ENCODE assay signal across 1 cellular context in the genomic region with DNA sequence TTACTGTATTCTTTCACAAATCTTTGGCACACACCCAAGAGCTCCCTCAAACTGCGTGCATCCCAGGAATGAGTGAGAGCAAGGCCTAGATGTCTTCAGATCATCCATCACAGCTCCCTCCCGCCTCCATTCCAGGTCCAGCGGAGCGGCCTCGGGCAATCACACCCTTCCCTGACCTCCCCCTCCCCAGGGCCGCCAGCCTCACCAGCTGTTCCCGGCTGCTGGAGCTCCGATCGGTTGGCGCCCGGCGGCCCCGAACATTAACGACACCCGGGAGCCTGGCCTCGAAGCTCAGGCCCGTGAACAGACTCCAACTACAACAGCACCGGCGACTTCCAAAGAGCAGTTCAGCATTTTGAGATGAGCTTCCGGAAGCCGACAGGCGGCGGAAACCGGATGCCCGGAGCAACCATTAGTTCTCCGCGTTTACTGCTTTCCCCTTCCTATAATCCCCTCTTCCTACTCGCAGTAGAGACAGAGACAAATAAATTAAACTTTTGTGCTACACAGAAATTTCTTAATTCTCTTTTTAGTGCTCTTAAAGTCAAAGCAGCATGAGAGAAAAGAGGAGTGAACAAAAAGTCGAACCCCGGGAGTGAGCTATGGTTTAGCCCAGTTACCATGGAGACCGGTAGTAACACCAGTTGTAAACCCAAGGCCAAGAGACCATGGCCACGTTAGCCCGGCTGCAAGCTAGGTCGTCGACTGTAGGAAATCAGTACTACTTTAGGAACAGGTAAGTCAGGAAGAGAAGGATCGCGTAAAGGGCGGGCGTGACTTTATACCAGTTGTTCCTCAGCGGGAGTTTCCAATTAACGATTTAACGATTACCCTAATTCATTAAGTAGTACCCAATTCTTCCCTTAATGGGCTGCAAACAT.
TF ChIP-seq lines count a peak whose summit lies in the region.

TSS of gene GPATCH2 (minus strand) at position 380 of the 881 bp plus-strand sequence. CDS start at position 261, 119 bp downstream.
TSS of gene SPATA17 (plus strand) at position 634 of the 881 bp plus-strand sequence. CDS start at position 669, 35 bp downstream.

TF ChIP-seq in HepG2, 621 proteins besides CTCF, POLR2A, EP300 and RAD21 (continued from another document and continues in another):
- TF ChIP-seq, protein P1, sequence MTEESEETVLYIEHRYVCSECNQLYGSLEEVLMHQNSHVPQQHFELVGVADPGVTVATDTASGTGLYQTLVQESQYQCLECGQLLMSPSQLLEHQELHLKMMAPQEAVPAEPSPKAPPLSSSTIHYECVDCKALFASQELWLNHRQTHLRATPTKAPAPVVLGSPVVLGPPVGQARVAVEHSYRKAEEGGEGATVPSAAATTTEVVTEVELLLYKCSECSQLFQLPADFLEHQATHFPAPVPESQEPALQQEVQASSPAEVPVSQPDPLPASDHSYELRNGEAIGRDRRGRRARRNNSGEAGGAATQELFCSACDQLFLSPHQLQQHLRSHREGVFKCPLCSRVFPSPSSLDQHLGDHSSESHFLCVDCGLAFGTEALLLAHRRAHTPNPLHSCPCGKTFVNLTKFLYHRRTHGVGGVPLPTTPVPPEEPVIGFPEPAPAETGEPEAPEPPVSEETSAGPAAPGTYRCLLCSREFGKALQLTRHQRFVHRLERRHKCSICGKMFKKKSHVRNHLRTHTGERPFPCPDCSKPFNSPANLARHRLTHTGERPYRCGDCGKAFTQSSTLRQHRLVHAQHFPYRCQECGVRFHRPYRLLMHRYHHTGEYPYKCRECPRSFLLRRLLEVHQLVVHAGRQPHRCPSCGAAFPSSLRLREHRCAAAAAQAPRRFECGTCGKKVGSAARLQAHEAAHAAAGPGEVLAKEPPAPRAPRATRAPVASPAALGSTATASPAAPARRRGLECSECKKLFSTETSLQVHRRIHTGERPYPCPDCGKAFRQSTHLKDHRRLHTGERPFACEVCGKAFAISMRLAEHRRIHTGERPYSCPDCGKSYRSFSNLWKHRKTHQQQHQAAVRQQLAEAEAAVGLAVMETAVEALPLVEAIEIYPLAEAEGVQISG (CRISPR knock-in tag; IDR thresholded peaks at IDR 0.05), result peak; percentile 81
- no peak for TF ChIP-seq ZNF44 (CRISPR knock-in tag; IDR thresholded peaks at IDR 0.05)
- peak; percentile 71; the same call in 1 of the 2 replicates for TF ChIP-seq HIVEP1 (CRISPR knock-in tag; IDR thresholded peaks at IDR 0.05)
- peak; percentile 93 for TF ChIP-seq KAT8 (CRISPR knock-in tag; IDR thresholded peaks at IDR 0.05)
- TF ChIP-seq ZNF350 (CRISPR knock-in tag; IDR thresholded peaks at IDR 0.05; ENCODE audit: borderline replicate concordance, low read depth), result peak; percentile 71
- TF ChIP-seq POLR2AphosphoS2 (IDR thresholded peaks at IDR 0.05; ENCODE audit: low read depth, low read length), result no peak
- TF ChIP-seq ZNF292 (CRISPR knock-in tag; IDR thresholded peaks at IDR 0.05; ENCODE audit: borderline replicate concordance, low read depth), result 0 out of 2 replicates have a peak, but pooled peaks have one; percentile 61
- TF ChIP-seq, protein P2, sequence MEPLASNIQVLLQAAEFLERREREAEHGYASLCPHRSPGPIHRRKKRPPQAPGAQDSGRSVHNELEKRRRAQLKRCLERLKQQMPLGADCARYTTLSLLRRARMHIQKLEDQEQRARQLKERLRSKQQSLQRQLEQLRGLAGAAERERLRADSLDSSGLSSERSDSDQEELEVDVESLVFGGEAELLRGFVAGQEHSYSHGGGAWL (CRISPR knock-in tag; IDR thresholded peaks at IDR 0.05), result 0 out of 2 replicates have a peak, but pooled peaks have one; percentile 52
- TF ChIP-seq PTBP1 (IDR thresholded peaks at IDR 0.05; ENCODE audit: low read depth, low read length, poor library complexity, severe bottlenecking), result peak; percentile 41
- TF ChIP-seq, protein P3, sequence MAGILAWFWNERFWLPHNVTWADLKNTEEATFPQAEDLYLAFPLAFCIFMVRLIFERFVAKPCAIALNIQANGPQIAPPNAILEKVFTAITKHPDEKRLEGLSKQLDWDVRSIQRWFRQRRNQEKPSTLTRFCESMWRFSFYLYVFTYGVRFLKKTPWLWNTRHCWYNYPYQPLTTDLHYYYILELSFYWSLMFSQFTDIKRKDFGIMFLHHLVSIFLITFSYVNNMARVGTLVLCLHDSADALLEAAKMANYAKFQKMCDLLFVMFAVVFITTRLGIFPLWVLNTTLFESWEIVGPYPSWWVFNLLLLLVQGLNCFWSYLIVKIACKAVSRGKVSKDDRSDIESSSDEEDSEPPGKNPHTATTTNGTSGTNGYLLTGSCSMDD (CRISPR knock-in tag; IDR thresholded peaks at IDR 0.05), result no peak
- TF ChIP-seq PHF8 (CRISPR knock-in tag; IDR thresholded peaks at IDR 0.05), result peak; percentile 98
- TF ChIP-seq MED1 (CRISPR knock-in tag; IDR thresholded peaks at IDR 0.05), result 0 out of 2 replicates have a peak, but pooled peaks have one; percentile 28
- TF ChIP-seq NFIC (IDR thresholded peaks at IDR 0.05; ENCODE audit: low read length), result peak; percentile 67; the same call in 1 of the 2 replicates
- no peak for TF ChIP-seq TCF7L2 (IDR thresholded peaks at IDR 0.05; ENCODE audit: low read depth, low read length)
- TF ChIP-seq ZSCAN21 (CRISPR knock-in tag; IDR thresholded peaks at IDR 0.05; ENCODE audit: borderline replicate concordance), result peak; percentile 62; the same call in 1 of the 2 replicates
- TF ChIP-seq SNAI1 (CRISPR knock-in tag; IDR thresholded peaks at IDR 0.05; ENCODE audit: borderline replicate concordance), result peak; percentile 87
- TF ChIP-seq ZBTB20 (CRISPR knock-in tag; IDR thresholded peaks at IDR 0.05; ENCODE audit: borderline replicate concordance, low read depth), result peak; percentile 53; the same call in 1 of the 2 replicates
- TF ChIP-seq ZSCAN20 (CRISPR knock-in tag; IDR thresholded peaks at IDR 0.05; ENCODE audit: borderline replicate concordance), result peak; percentile 63; the same call in 1 of the 2 replicates
- peak; percentile 72; the same call in 1 of the 2 replicates for TF ChIP-seq CCDC6 (CRISPR knock-in tag; IDR thresholded peaks at IDR 0.05)
- peak; percentile 94 for TF ChIP-seq ASH2L (IDR thresholded peaks at IDR 0.05; ENCODE audit: insufficient read length, low read depth, low read length)
- TF ChIP-seq ATM (IDR thresholded peaks at IDR 0.05; ENCODE audit: borderline replicate concordance), result no peak
- TF ChIP-seq KDM5B (CRISPR knock-in tag; IDR thresholded peaks at IDR 0.05; ENCODE audit: borderline replicate concordance), result peak; percentile 90
- no peak for TF ChIP-seq CEBPG (CRISPR knock-in tag; IDR thresholded peaks at IDR 0.05)
- no peak for TF ChIP-seq ZNF33B (CRISPR knock-in tag; IDR thresholded peaks at IDR 0.05)
- TF ChIP-seq, protein P4, sequence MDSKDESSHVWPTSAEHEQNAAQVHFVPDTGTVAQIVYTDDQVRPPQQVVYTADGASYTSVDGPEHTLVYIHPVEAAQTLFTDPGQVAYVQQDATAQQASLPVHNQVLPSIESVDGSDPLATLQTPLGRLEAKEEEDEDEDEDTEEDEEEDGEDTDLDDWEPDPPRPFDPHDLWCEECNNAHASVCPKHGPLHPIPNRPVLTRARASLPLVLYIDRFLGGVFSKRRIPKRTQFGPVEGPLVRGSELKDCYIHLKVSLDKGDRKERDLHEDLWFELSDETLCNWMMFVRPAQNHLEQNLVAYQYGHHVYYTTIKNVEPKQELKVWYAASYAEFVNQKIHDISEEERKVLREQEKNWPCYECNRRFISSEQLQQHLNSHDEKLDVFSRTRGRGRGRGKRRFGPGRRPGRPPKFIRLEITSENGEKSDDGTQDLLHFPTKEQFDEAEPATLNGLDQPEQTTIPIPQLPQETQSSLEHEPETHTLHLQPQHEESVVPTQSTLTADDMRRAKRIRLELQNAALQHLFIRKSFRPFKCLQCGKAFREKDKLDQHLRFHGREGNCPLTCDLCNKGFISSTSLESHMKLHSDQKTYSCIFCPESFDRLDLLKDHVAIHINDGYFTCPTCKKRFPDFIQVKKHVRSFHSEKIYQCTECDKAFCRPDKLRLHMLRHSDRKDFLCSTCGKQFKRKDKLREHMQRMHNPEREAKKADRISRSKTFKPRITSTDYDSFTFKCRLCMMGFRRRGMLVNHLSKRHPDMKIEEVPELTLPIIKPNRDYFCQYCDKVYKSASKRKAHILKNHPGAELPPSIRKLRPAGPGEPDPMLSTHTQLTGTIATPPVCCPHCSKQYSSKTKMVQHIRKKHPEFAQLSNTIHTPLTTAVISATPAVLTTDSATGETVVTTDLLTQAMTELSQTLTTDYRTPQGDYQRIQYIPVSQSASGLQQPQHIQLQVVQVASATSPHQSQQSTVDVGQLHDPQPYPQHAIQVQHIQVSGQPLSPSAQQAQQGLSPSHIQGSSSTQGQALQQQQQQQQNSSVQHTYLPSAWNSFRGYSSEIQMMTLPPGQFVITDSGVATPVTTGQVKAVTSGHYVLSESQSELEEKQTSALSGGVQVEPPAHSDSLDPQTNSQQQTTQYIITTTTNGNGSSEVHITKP (CRISPR knock-in tag; IDR thresholded peaks at IDR 0.05; ENCODE audit: low read depth), result peak; percentile 100
- 0 out of 2 replicates have a peak, but pooled peaks have one; percentile 30 for TF ChIP-seq ZBED4 (CRISPR knock-in tag; IDR thresholded peaks at IDR 0.05; ENCODE audit: borderline replicate concordance)
- TF ChIP-seq ZNF337 (CRISPR knock-in tag; IDR thresholded peaks at IDR 0.05; ENCODE audit: borderline replicate concordance, low read depth), result peak; percentile 28; the same call in 1 of the 2 replicates
- TF ChIP-seq ZNF160 (CRISPR knock-in tag; IDR thresholded peaks at IDR 0.05), result peak; percentile 66; the same call in 1 of the 2 replicates
- TF ChIP-seq, protein P5, sequence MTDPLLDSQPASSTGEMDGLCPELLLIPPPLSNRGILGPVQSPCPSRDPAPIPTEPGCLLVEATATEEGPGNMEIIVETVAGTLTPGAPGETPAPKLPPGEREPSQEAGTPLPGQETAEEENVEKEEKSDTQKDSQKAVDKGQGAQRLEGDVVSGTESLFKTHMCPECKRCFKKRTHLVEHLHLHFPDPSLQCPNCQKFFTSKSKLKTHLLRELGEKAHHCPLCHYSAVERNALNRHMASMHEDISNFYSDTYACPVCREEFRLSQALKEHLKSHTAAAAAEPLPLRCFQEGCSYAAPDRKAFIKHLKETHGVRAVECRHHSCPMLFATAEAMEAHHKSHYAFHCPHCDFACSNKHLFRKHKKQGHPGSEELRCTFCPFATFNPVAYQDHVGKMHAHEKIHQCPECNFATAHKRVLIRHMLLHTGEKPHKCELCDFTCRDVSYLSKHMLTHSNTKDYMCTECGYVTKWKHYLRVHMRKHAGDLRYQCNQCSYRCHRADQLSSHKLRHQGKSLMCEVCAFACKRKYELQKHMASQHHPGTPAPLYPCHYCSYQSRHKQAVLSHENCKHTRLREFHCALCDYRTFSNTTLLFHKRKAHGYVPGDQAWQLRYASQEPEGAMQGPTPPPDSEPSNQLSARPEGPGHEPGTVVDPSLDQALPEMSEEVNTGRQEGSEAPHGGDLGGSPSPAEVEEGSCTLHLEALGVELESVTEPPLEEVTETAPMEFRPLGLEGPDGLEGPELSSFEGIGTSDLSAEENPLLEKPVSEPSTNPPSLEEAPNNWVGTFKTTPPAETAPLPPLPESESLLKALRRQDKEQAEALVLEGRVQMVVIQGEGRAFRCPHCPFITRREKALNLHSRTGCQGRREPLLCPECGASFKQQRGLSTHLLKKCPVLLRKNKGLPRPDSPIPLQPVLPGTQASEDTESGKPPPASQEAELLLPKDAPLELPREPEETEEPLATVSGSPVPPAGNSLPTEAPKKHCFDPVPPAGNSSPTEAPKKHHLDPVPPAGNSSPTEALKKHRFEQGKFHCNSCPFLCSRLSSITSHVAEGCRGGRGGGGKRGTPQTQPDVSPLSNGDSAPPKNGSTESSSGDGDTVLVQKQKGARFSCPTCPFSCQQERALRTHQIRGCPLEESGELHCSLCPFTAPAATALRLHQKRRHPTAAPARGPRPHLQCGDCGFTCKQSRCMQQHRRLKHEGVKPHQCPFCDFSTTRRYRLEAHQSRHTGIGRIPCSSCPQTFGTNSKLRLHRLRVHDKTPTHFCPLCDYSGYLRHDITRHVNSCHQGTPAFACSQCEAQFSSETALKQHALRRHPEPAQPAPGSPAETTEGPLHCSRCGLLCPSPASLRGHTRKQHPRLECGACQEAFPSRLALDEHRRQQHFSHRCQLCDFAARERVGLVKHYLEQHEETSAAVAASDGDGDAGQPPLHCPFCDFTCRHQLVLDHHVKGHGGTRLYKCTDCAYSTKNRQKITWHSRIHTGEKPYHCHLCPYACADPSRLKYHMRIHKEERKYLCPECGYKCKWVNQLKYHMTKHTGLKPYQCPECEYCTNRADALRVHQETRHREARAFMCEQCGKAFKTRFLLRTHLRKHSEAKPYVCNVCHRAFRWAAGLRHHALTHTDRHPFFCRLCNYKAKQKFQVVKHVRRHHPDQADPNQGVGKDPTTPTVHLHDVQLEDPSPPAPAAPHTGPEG (CRISPR knock-in tag; IDR thresholded peaks at IDR 0.05), result peak; percentile 81
- TF ChIP-seq GATAD2A (CRISPR knock-in tag; IDR thresholded peaks at IDR 0.05), result peak; percentile 10; the same call in 1 of the 2 replicates
- peak; percentile 87; the same call in 1 of the 2 replicates for TF ChIP-seq ZNF619 (CRISPR knock-in tag; IDR thresholded peaks at IDR 0.05)
- TF ChIP-seq ATF7 (IDR thresholded peaks at IDR 0.05), result peak; percentile 75
- TF ChIP-seq ATF7 (CRISPR knock-in tag; IDR thresholded peaks at IDR 0.05), result no peak
- no peak for TF ChIP-seq ZNF740 (CRISPR knock-in tag; IDR thresholded peaks at IDR 0.05)
- no peak for TF ChIP-seq ZNF33A (CRISPR knock-in tag; IDR thresholded peaks at IDR 0.05; ENCODE audit: borderline replicate concordance)
- peak; percentile 52; the same call in 1 of the 2 replicates for TF ChIP-seq MEIS1 (CRISPR knock-in tag; IDR thresholded peaks at IDR 0.05; ENCODE audit: borderline replicate concordance)
- TF ChIP-seq HNF4G (IDR thresholded peaks at IDR 0.05; ENCODE audit: borderline replicate concordance, low read depth, low read length), result no peak
- no peak for TF ChIP-seq HNF4G (CRISPR knock-in tag; IDR thresholded peaks at IDR 0.05; ENCODE audit: borderline replicate concordance, low read depth)
